In the genomic region with DNA sequence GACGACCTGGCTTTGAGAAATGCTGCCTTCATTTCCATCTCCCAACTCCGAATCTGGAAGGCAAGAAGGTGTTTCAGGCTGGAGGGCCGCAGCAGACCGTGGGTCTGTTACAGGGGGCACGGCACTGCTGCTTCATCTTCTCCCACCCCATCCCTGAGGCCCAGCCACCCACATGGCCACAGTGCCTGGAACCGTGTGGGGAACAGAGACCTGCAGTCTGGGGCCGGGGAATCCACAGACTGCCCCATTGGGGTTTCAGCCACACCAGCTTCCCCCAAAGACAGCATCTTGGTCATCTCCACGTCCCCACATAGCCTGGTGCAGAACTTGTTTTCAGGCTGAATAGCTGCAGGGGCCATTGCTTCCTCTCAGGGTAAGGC, we compare ENCODE assay signal across 17 cellular contexts.
"Had no signal": no experiment of that assay in that cellular context is flagged by ENCODE, and none has a peak within 500 bp of the region (broad histone marks: within the 10 kb centered on the region; RNA-seq: fewer than 3 reads in every experiment).

No MANE protein-coding gene starts in this region.

- H3K27me3 ChIP-seq: body of pancreas, colonic mucosa, tibial nerve had no signal

- H3K4me3 Mint-ChIP-seq: activated CD4-positive, alpha-beta T cell treated with anti-CD3 and anti-CD28 coated beads, Interleukin-2, amount 10 ng/mL, durations not matched to agents 7 days and 5 days; activated naive CD8-positive, alpha-beta T cell treated with anti-CD3 and anti-CD28 coated beads for 36 hours; activated T-cell treated with anti-CD3 and anti-CD28 coated beads, Interleukin-2, amount 50 U/mL, for 72 hours had no signal

- H3K27ac ChIP-seq: body of pancreas, colonic mucosa, neutrophil, tibial nerve had no signal

- H3K4me3 ChIP-seq: body of pancreas, colonic mucosa, tibial nerve had no signal

- ATAC-seq: activated T-cell treated with anti-CD3 and anti-CD28 coated beads, Interleukin-2, amount 50 U/mL, for 72 hours; body of pancreas had no signal

- H3K36me3 Mint-ChIP-seq: activated naive CD8-positive, alpha-beta T cell treated with anti-CD3 and anti-CD28 coated beads for 36 hours had no signal

- H3K9me3 Mint-ChIP-seq: activated CD4-positive, alpha-beta T cell treated with anti-CD3 and anti-CD28 coated beads, Interleukin-2, amount 10 ng/mL, durations not matched to agents 7 days and 5 days; activated naive CD8-positive, alpha-beta T cell treated with anti-CD3 and anti-CD28 coated beads for 36 hours; activated T-cell treated with anti-CD3 and anti-CD28 coated beads, Interleukin-2, amount 50 U/mL, for 72 hours had no signal

- H3K36me3 ChIP-seq: colonic mucosa, neutrophil, tibial nerve had no signal

- DNase-seq: activated CD4-positive, alpha-beta T cell treated with anti-CD3 and anti-CD28 coated beads, Interleukin-2, amount 10 ng/mL, durations not matched to agents 7 days and 5 days; activated CD8-positive, alpha-beta memory T cell treated with anti-CD3 and anti-CD28 coated beads, Interleukin-2, amount 50 U/mL, for 48 hours; activated naive CD8-positive, alpha-beta T cell treated with anti-CD3 and anti-CD28 coated beads for 36 hours; activated T-cell treated with anti-CD3 and anti-CD28 coated beads, Interleukin-2, amount 50 U/mL, for 72 hours; amygdala; body of pancreas; central memory CD4-positive, alpha-beta T cell; colonic mucosa; effector memory CD4-positive, alpha-beta T cell; foreskin melanocyte; small intestine; stimulated activated CD4-positive, alpha-beta T cell treated with anti-CD3 and anti-CD28 coated beads, Interleukin-4, amount 100 ng/mL, for 4 hours; stimulated activated CD8-positive, alpha-beta memory T cell treated with anti-CD3 and anti-CD28 coated beads, Interleukin-4, amount 100 ng/mL, for 48 hours; stimulated activated naive CD4-positive, alpha-beta T cell treated with Interleukin-2 at 50 U/mL for 16 hours; substantia nigra had no signal

- FAIRE-seq: small intestine had no signal

- H3K9me3 ChIP-seq: body of pancreas, colonic mucosa, neutrophil, tibial nerve had no signal

- H3K27ac Mint-ChIP-seq: activated CD4-positive, alpha-beta T cell treated with anti-CD3 and anti-CD28 coated beads, Interleukin-2, amount 10 ng/mL, durations not matched to agents 7 days and 5 days; activated naive CD8-positive, alpha-beta T cell treated with anti-CD3 and anti-CD28 coated beads for 36 hours; activated T-cell treated with anti-CD3 and anti-CD28 coated beads, Interleukin-2, amount 50 U/mL, for 72 hours had no signal
